Comparison of ENCODE assay signal across 9 cellular contexts in the genomic region with DNA sequence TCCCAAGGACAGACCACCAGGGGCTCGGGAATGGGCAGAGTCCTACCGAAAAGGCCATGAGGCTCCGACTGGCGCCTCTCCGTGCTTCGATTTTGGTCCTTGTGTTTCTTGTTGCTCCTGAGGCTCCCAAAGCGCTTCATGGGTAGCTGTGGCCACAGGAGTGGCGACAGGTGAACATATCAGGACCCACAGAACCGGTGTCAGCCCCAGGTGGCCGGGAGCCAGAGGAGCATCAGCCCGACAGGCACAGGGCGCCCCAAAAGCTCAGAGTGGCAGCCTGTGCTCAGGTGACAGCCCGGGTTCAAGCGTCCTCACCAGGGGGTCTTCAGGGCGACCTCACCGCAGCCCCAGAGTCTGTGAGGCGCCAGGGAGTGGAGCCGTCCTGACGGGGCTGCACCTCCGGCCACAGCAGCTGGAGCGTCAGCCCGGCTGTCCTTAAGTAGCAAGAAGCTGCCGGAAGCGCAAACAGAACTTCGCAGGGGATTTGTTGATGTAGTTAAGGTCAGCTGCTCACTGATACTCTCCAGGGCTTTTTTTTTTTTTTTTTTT.
DNase-seq lines count a peak whose midpoint lies in the region; ATAC-seq and TF ChIP-seq lines count a peak whose summit lies in the region.
"Had no signal": no experiment of that assay in that cellular context is flagged by ENCODE, and none has a peak within 500 bp of the region (broad histone marks: within the 10 kb centered on the region; RNA-seq: fewer than 3 reads in every experiment).

No MANE protein-coding gene starts in this region.

- peak; percentile 80 for DNase-seq in NCI-H748 (lab: John Stamatoyannopoulos, UW; ENCODE audit: unreplicated experiment)
- DNase-seq in NCI-H748 treated with DMSO at 0.1 percent for 48 hours (lab: John Stamatoyannopoulos, UW), result no peak
- DNase-seq in cardiac fibroblast (ENCODE audit: low read depth in 2 of 2), result no peak
- DNase-seq in mesendoderm, result peak; percentile 69
- DNase-seq in uterus, result no peak
- no peak for DNase-seq in activated naive CD4-positive, alpha-beta T cell (lab: John Stamatoyannopoulos, UW)
- DNase-seq in DMS153 treated with DMSO at 0.1 percent for 48 hours (lab: John Stamatoyannopoulos, UW; ENCODE audit: unreplicated experiment), result no peak
- DNase-seq: CD8-positive, alpha-beta memory T cell had no signal

- no peak overlapping the region for H3K4ac ChIP-seq in mesendoderm (ENCODE audit: low read depth, low read length)

- no peak overlapping the region for H3K9ac ChIP-seq in mesendoderm (ENCODE audit: low read length)

- no peak overlapping the region for H4K8ac ChIP-seq in mesendoderm (ENCODE audit: low read depth, low read length)

- intact Hi-C loops in uterus (cut with DNase I; ENCODE audit: low total_unique reads), result no loop called here

- H3K56ac ChIP-seq in mesendoderm (ENCODE audit: low read length), result peak overlapping the region; percentile 56

- no peak overlapping the region for H3K27ac ChIP-seq in mesendoderm (ENCODE audit: low read depth, low read length)
- peak overlapping the region; percentile 36 to 53 for H3K27ac ChIP-seq in uterus

- TF ChIP-seq CTCF in cardiac fibroblast (IDR thresholded peaks at IDR 0.05; ENCODE audit: low read depth, low read length) (no peak), uterus (IDR thresholded peaks at IDR 0.05) (no peak)

- no peaks in the 10 kb centered on the region for H3K79me2 ChIP-seq in mesendoderm (ENCODE audit: control insufficient read depth, insufficient read depth, low read length)

- H3K36me3 ChIP-seq in mesendoderm (ENCODE audit: control insufficient read depth, insufficient read depth, low read length) (no peaks in the 10 kb centered on the region), uterus (no peaks in the 10 kb centered on the region)

- H4K5ac ChIP-seq in mesendoderm (ENCODE audit: low read length), result no peak overlapping the region

- H3K23ac ChIP-seq in mesendoderm (ENCODE audit: low read length), result no peak overlapping the region

- no peak overlapping the region for H3K18ac ChIP-seq in mesendoderm (ENCODE audit: low read length)

- no peak for ATAC-seq in HG02763 (IDR thresholded peaks at IDR 0.05; ENCODE audit: unreplicated experiment)

- no peak for TF ChIP-seq POLR2A in uterus (IDR thresholded peaks at IDR 0.05)

- H3K27me3 ChIP-seq in mesendoderm (ENCODE audit: insufficient read depth, low read length, poor library complexity) (no peaks in the 10 kb centered on the region), uterus (no peaks in the 10 kb centered on the region)

- H2BK15ac ChIP-seq in mesendoderm (replicated peaks; ENCODE audit: low read depth), result no peak overlapping the region

- no peak overlapping the region for H2BK5ac ChIP-seq in mesendoderm (ENCODE audit: low read length)

- H3K4me1 ChIP-seq in mesendoderm (ENCODE audit: control insufficient read depth, low read depth, low read length), result no peaks in the 10 kb centered on the region
- H3K4me1 ChIP-seq in uterus, result peaks cover 0 to 8% of the 10 kb centered on the region in 2 donors

- peak overlapping the region; percentile 27 to 33 for H3K4me3 ChIP-seq in cardiac fibroblast (replicated peaks in 1 of 2; ENCODE audit: low read depth in 2 of 2, low read length in 2 of 2)
- no peak overlapping the region for H3K4me3 ChIP-seq in mesendoderm (ENCODE audit: low read length)
- H3K4me3 ChIP-seq in uterus, result peak overlapping the region in 1 of 2 donors; percentile 6

- no peaks in the 10 kb centered on the region for H3K79me1 ChIP-seq in mesendoderm (ENCODE audit: low read length)

- H2BK120ac ChIP-seq in mesendoderm (ENCODE audit: low read depth, low read length), result no peak overlapping the region

- no peak overlapping the region for H3K4me2 ChIP-seq in mesendoderm (ENCODE audit: low read length)

- no peaks in the 10 kb centered on the region for H3K9me3 ChIP-seq in uterus

- WGBS in mesendoderm (ENCODE audit: extremely low coverage, insufficient coverage, low lambda C conversion rate), result no CpG with 5 or more reads among the region's 25 CpGs

- no peak overlapping the region for H2AK5ac ChIP-seq in mesendoderm (ENCODE audit: low read length)

Comparison
In these comparisons a context has a peak if more than half of its experiments do, and no peak if none do; other contexts are left out.
1. DNase-seq: peak in NCI-H748 (single experiment) and mesendoderm (single experiment); none in NCI-H748 treated with DMSO at 0.1 percent for 48 hours (single experiment), cardiac fibroblast (0 of 2), uterus (0 of 2), activated naive CD4-positive, alpha-beta T cell (0 of 4) and DMS153 treated with DMSO at 0.1 percent for 48 hours (single experiment).